ENCODE assay signal across 2 cellular contexts in genomic region chr14:20998139-20998538, GRCh38.
TF ChIP-seq lines count a peak whose summit lies in the region.

No MANE protein-coding gene starts in this region.

TF ChIP-seq in HCT116, 20 proteins besides CTCF, POLR2A, EP300 and RAD21:
- TF ChIP-seq CBX3 (IDR thresholded peaks at IDR 0.05; ENCODE audit: low read depth), result no peak
- TF ChIP-seq TCF7L2 (IDR thresholded peaks at IDR 0.05; ENCODE audit: borderline replicate concordance, extremely low read depth, insufficient read depth, insufficient read length), result no peak
- no peak for TF ChIP-seq ATF3 (IDR thresholded peaks at IDR 0.05)
- TF ChIP-seq EZH2phosphoT487 (IDR thresholded peaks at IDR 0.05; ENCODE audit: borderline replicate concordance), result no peak
- no peak for TF ChIP-seq POLR2AphosphoS5 (IDR thresholded peaks at IDR 0.05; ENCODE audit: low read depth, low read length)
- TF ChIP-seq CEBPB (IDR thresholded peaks at IDR 0.05; ENCODE audit: low read depth), result no peak
- no peak for TF ChIP-seq FOSL1 (IDR thresholded peaks at IDR 0.05; ENCODE audit: low read depth)
- no peak for TF ChIP-seq ELF1 (IDR thresholded peaks at IDR 0.05; ENCODE audit: borderline replicate concordance, low read depth)
- TF ChIP-seq ZNF274 (IDR thresholded peaks at IDR 0.05; ENCODE audit: low read depth, low read length), result no peak
- no peak for TF ChIP-seq MAX (IDR thresholded peaks at IDR 0.05)
- TF ChIP-seq EGR1 (IDR thresholded peaks at IDR 0.05; ENCODE audit: low read depth), result no peak
- no peak for TF ChIP-seq JUND (IDR thresholded peaks at IDR 0.05)
- no peak for TF ChIP-seq ZFX (IDR thresholded peaks at IDR 0.05)
- no peak for TF ChIP-seq SRF (IDR thresholded peaks at IDR 0.05; ENCODE audit: low read depth)
- no peak for TF ChIP-seq YY1 (IDR thresholded peaks at IDR 0.05; ENCODE audit: extremely low read depth, insufficient replicate concordance, low read depth, low read length)
- TF ChIP-seq SIN3A (IDR thresholded peaks at IDR 0.05; ENCODE audit: low read depth), result no peak
- no peak for TF ChIP-seq SP1 (IDR thresholded peaks at IDR 0.05; ENCODE audit: low read depth)
- TF ChIP-seq ZBTB33 (IDR thresholded peaks at IDR 0.05; ENCODE audit: extremely low read depth, insufficient replicate concordance, low read length), result no peak

TF ChIP-seq in HepG2, 621 proteins besides CTCF, POLR2A, EP300 and RAD21:
- TF ChIP-seq TCF12 (IDR thresholded peaks at IDR 0.05) (no peak), TCF12 (CRISPR knock-in tag; IDR thresholded peaks at IDR 0.05) (no peak), NAIF1 (CRISPR knock-in tag; IDR thresholded peaks at IDR 0.05; ENCODE audit: borderline replicate concordance) (no peak), NBN (conservative IDR thresholded peaks at IDR 0.05) (no peak), TAF1 (CRISPR knock-in tag; IDR thresholded peaks at IDR 0.05) (no peak), NKX3-1 (CRISPR knock-in tag; IDR thresholded peaks at IDR 0.05) (no peak), RNF219 (CRISPR knock-in tag; IDR thresholded peaks at IDR 0.05) (no peak), MEF2D (CRISPR knock-in tag; IDR thresholded peaks at IDR 0.05) (no peak), ZNF546 (CRISPR knock-in tag; conservative IDR thresholded peaks at IDR 0.05) (no peak), ZNF30 (CRISPR knock-in tag; IDR thresholded peaks at IDR 0.05) (no peak), ZHX1 (CRISPR knock-in tag; IDR thresholded peaks at IDR 0.05; ENCODE audit: low read depth) (no peak), MLXIP (CRISPR knock-in tag; IDR thresholded peaks at IDR 0.05; ENCODE audit: borderline replicate concordance) (no peak), FOSL1 (CRISPR knock-in tag; IDR thresholded peaks at IDR 0.05; ENCODE audit: borderline replicate concordance) (no peak), ZNF138 (CRISPR knock-in tag; IDR thresholded peaks at IDR 0.05; ENCODE audit: low read depth) (no peak), ZBTB20 (CRISPR knock-in tag; IDR thresholded peaks at IDR 0.05; ENCODE audit: borderline replicate concordance, low read depth) (no peak), REXO4 (CRISPR knock-in tag; IDR thresholded peaks at IDR 0.05; ENCODE audit: borderline replicate concordance) (no peak), AFF4 (CRISPR knock-in tag; IDR thresholded peaks at IDR 0.05) (no peak)
